Comparison of ENCODE assay signal across 1 cellular context in genomic region chr7:131600578-131600977, GRCh38.
TF ChIP-seq lines count a peak whose summit lies in the region.

No MANE protein-coding gene starts in this region.

TF ChIP-seq in neural cell, 6 proteins besides CTCF, POLR2A, EP300 and RAD21:
- TF ChIP-seq REST (IDR thresholded peaks at IDR 0.05; ENCODE audit: borderline replicate concordance) (no peak), TAF1 (IDR thresholded peaks at IDR 0.05; ENCODE audit: low read depth) (no peak), MXI1 (conservative IDR thresholded peaks at IDR 0.05; ENCODE audit: poor library complexity, severe bottlenecking) (no peak), POLR2AphosphoS5 (IDR thresholded peaks at IDR 0.05) (no peak), SMC3 (conservative IDR thresholded peaks at IDR 0.05; ENCODE audit: poor library complexity) (no peak), EZH2 (IDR thresholded peaks at IDR 0.05; ENCODE audit: borderline replicate concordance, insufficient read depth, low read length, poor library complexity, severe bottlenecking) (no peak)
